In the genomic region with DNA sequence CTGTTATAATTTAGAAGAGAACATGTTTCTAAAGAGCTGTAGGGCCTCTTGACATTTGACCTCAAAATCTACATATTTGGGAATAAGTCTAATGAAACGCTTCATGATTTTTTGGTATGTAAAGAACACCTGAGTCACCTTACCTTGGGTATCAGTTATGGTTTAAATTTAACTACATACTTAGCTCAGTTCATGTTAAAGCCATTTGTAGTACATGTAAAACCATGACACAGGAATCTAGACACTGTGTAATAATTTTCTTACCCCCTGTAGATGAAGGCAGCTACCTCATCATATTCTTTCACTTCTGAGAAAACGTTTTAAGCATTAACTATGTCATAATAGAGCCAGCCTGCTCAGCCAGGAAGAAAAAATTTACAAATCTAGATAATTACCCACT, we compare ENCODE assay signal across 28 cellular contexts.
"Had no signal": no experiment of that assay in that cellular context is flagged by ENCODE, and none has a peak within 500 bp of the region (broad histone marks: within the 10 kb centered on the region; RNA-seq: fewer than 3 reads in every experiment).

No MANE protein-coding gene starts in this region.

- H3K9me3 ChIP-seq: neutrophil, pancreas, prostate gland, right lobe of liver, sigmoid colon, spleen, suprapubic skin, testis, tibial artery, transverse colon, upper lobe of right lung, uterus had no signal

- DNase-seq: naive thymus-derived CD8-positive, alpha-beta T cell; nephron progenitor cell; nucleus accumbens; pancreas; right cardiac atrium; right lobe of liver; sigmoid colon; small intestine; spleen; stimulated activated CD4-positive, alpha-beta T cell treated with anti-CD3 and anti-CD28 coated beads, Interleukin-12 subunit alpha, Interleukin-12 subunit beta, amount 100 ng/mL, for 4 hours; stimulated activated CD4-positive, alpha-beta T cell treated with anti-CD3 and anti-CD28 coated beads, Interleukin-1b, Interleukin-23, amount 100 ng/mL, for 48 hours; stimulated activated CD4-positive, alpha-beta T cell treated with anti-CD3 and anti-CD28 coated beads, Interleukin-4, amount 100 ng/mL, for 1 hour; stimulated activated CD4-positive, alpha-beta T cell treated with anti-CD3 and anti-CD28 coated beads, Interleukin-4, amount 100 ng/mL, for 4 hours; stimulated activated CD8-positive, alpha-beta memory T cell treated with anti-CD3 and anti-CD28 coated beads, Interleukin-4, amount 100 ng/mL, for 48 hours; stimulated activated naive CD4-positive, alpha-beta T cell; stimulated activated naive CD8-positive, alpha-beta T cell treated with anti-CD3 and anti-CD28 coated beads, Interleukin-15, amount 100 ng/mL, for 72 hours; stimulated activated naive CD8-positive, alpha-beta T cell treated with anti-CD3 and anti-CD28 coated beads, Interleukin-15, Interleukin-2, amounts not matched to agents 100 U/mL and 50 U/mL, for 24 hours; substantia nigra; testis; tibial artery; transverse colon; upper lobe of right lung; uterus had no signal

- ATAC-seq: naive thymus-derived CD8-positive, alpha-beta T cell; natural killer cell treated with Interleukin-12 subunit alpha and Interleukin-12 subunit beta and Interleukin-15 and Interleukin-18, amount 100 ng/mL, for 72 hours; pancreas; right cardiac atrium; right lobe of liver; stimulated activated memory B cell treated with anti-CD40 and anti-IgM and Interleukin-4, amounts not matched to agents 10 μg/mL and 1 μg/mL and 100 μg/mL, for 72 hours; stimulated activated naive CD8-positive, alpha-beta T cell treated with anti-CD3 and anti-CD28 coated beads, Interleukin-15, amount 100 ng/mL, for 72 hours; stimulated activated naive CD8-positive, alpha-beta T cell treated with anti-CD3 and anti-CD28 coated beads, Interleukin-15, Interleukin-2, amounts not matched to agents 100 U/mL and 50 U/mL, for 24 hours; upper lobe of right lung had no signal

- H3K4me3 ChIP-seq: pancreas, prostate gland, right lobe of liver, sigmoid colon, spleen, suprapubic skin, testis, tibial artery, transverse colon, upper lobe of right lung, uterus had no signal

- H3K27ac ChIP-seq: neutrophil, pancreas, prostate gland, right lobe of liver, sigmoid colon, spleen, suprapubic skin, testis, tibial artery, transverse colon, upper lobe of right lung, uterus had no signal

- H3K36me3 ChIP-seq: neutrophil, pancreas, prostate gland, right lobe of liver, sigmoid colon, spleen, suprapubic skin, tibial artery, transverse colon, upper lobe of right lung, uterus had no signal
